Comparison of ENCODE assay signal across 1 cellular context in genomic region chr2:68679166-68679916, GRCh38.
A peak's percentile ranks its signal among the peaks of the same experiment; 100 is the strongest.
TF ChIP-seq lines count a peak whose summit lies in the region.

No MANE protein-coding gene starts in this region.

TF ChIP-seq in H1, 55 proteins besides CTCF, POLR2A, EP300 and RAD21:
- 0 out of 2 replicates have a peak, but pooled peaks have one; percentile 35 for TF ChIP-seq YY1 (IDR thresholded peaks at IDR 0.05; ENCODE audit: low read depth, low read length)
- peak; percentile 41 for TF ChIP-seq ASH2L (IDR thresholded peaks at IDR 0.05; ENCODE audit: low read length)
